In genomic region chr11:119728651-119729580, GRCh38 we compare ENCODE assay signal across 8 cellular contexts. TPM values are rescaled to one million over a fixed set of nuclear protein-coding genes. Genes with fewer than 3 reads are reported as not detected.
DNase-seq lines count a peak whose midpoint lies in the region; ATAC-seq and TF ChIP-seq lines count a peak whose summit lies in the region.

Gene NECTIN1, minus strand, starts transcription at chr11:119729200. Its CDS starts 647 bp downstream, at chr11:119728553.

- peak; percentile 80 for ATAC-seq in HG02571 (IDR thresholded peaks at IDR 0.05; ENCODE audit: unreplicated experiment)
- peak; percentile 93 for ATAC-seq in left ventricle myocardium superior
- ATAC-seq in psoas muscle = peak; percentile 92 to 96 (median 94)

- DNase-seq in NCI-H1048 (lab: John Stamatoyannopoulos, UW) (peak; percentile 64), T-helper 1 cell (peak; percentile 58 to 77 (median 74)), amygdala (lab: John Stamatoyannopoulos, UW) (peak; percentile 59 to 98 (median 89)), left ventricle myocardium superior (peak; percentile 94), psoas muscle (peak; percentile 89 to 91)

- TF ChIP-seq CTCF in GM12874 (IDR thresholded peaks at IDR 0.05; ENCODE audit: insufficient read depth, low read depth, low read length) (peak; percentile 95), psoas muscle (IDR thresholded peaks at IDR 0.05) (peak; percentile 92)

- H3K36me3 ChIP-seq in psoas muscle (ENCODE audit: insufficient read depth in 1 of 2, low read depth in 1 of 2) (no peaks in the 10 kb centered on the region), urinary bladder (ENCODE audit: insufficient read depth) (no peaks in the 10 kb centered on the region)

- WGBS in psoas muscle, 3 donors = 0 to 1% (median 0%) methylated on average over 61 to 128 of the region's 128 CpGs
- WGBS in urinary bladder = under 1% methylated on average over 128 of the region's 128 CpGs

- H3K4me1 ChIP-seq in psoas muscle (peaks cover 13% of the 10 kb centered on the region), urinary bladder (ENCODE audit: insufficient read depth) (no peaks in the 10 kb centered on the region)

- peaks cover 0 to 29% (median 4%) of the 10 kb centered on the region in 3 donors for H3K27me3 ChIP-seq in psoas muscle (ENCODE audit: insufficient read depth in 3 of 3, low read length in 2 of 3)

- H3K27ac ChIP-seq in psoas muscle (peak within 1 kb of the TSS; percentile 63), urinary bladder (ENCODE audit: low read depth) (peak within 1 kb of the TSS; percentile 70)

- intact Hi-C loops in left ventricle myocardium superior (cut with micrococcal nuclease) = no loop called here
- intact Hi-C loops in psoas muscle (cut with DNase I) = loop anchor here (1.0 to 10.0 kb wide), 4 partner anchors 62 to 378 kb away; no protein-coding TSS in a partner anchor

- H3K4me3 ChIP-seq in psoas muscle = peak within 1 kb of the TSS; percentile 86
- H3K4me3 ChIP-seq in urinary bladder (ENCODE audit: low read depth, low read length) = peak within 1 kb of the TSS; percentile 80

- H3K9me3 ChIP-seq in psoas muscle = no peaks in the 10 kb centered on the region

RNA-seq across cellular contexts. Expression of gene NECTIN1, which starts in this region (rescaled TPM):
- total RNA-seq in left ventricle myocardium superior (20.6 TPM), psoas muscle (1 to 10 TPM; 1.6 to 2.2 (median 1.8) TPM), urinary bladder (18.1 TPM)
- polyA plus RNA-seq in psoas muscle (1 to 10 TPM in 1 of 3 donors, under 1 TPM in 2; 0.42 to 3.5 (median 0.91) TPM), urinary bladder (17.6 TPM)

Comparison
In these comparisons a context has a peak if more than half of its experiments do, and no peak if none do; other contexts are left out.
1. Peak in every context shown above with its lines: DNase-seq, ATAC-seq, H3K4me3 ChIP-seq and H3K27ac ChIP-seq.